ENCODE assay signal across 25 cellular contexts in genomic region chr7:152132812-152133211, GRCh38.
"Had no signal": no experiment of that assay in that cellular context is flagged by ENCODE, and none has a peak within 500 bp of the region (broad histone marks: within the 10 kb centered on the region; RNA-seq: fewer than 3 reads in every experiment).

No MANE protein-coding gene starts in this region.

- ATAC-seq: activated CD8-positive, alpha-beta memory T cell treated with anti-CD3 and anti-CD28 coated beads, Interleukin-2, amount 10 ng/mL, durations not matched to agents 7 days and 5 days; left lung had no signal

- H3K36me3 ChIP-seq: ovary had no signal

- H3K4me3 ChIP-seq: colonic mucosa, heart right ventricle, left lung, ovary, prostate gland, tibial nerve had no signal

- H3K9me3 Mint-ChIP-seq: activated CD4-positive, alpha-beta memory T cell treated with anti-CD3 and anti-CD28 coated beads, Interleukin-2, amount 10 ng/mL, durations not matched to agents 7 days and 5 days; activated naive CD4-positive, alpha-beta T cell treated with anti-CD3 and anti-CD28 coated beads, Interleukin-2, amount 50 U/mL, for 24 hours; activated T-helper 1 cell treated with anti-CD3 and anti-CD28 coated beads, Interleukin-12 subunit alpha, Interleukin-12 subunit beta, Interleukin-2, Interleukin-4 antibody, amounts not matched to agents 30 ng/mL and 10 ng/mL and 1 ng/mL, durations not matched to agents 14 hours and 24 hours and 36 hours; immature natural killer cell; stimulated activated naive CD8-positive, alpha-beta T cell treated with anti-CD3 and anti-CD28 coated beads, Interleukin-15, Interleukin-2, amounts not matched to agents 100 ng/mL and 50 ng/mL, for 24 hours had no signal

- H3K4me3 Mint-ChIP-seq: activated CD4-positive, alpha-beta memory T cell treated with anti-CD3 and anti-CD28 coated beads, Interleukin-2, amount 10 ng/mL, durations not matched to agents 7 days and 5 days; activated CD8-positive, alpha-beta memory T cell treated with anti-CD3 and anti-CD28 coated beads, Interleukin-2, amount 10 ng/mL, durations not matched to agents 7 days and 5 days; activated naive CD4-positive, alpha-beta T cell treated with anti-CD3 and anti-CD28 coated beads, Interleukin-2, amount 50 U/mL, for 24 hours; activated T-helper 1 cell treated with anti-CD3 and anti-CD28 coated beads, Interleukin-12 subunit alpha, Interleukin-12 subunit beta, Interleukin-2, Interleukin-4 antibody, amounts not matched to agents 30 ng/mL and 10 ng/mL and 1 ng/mL, durations not matched to agents 14 hours and 24 hours and 36 hours; brain; immature natural killer cell; mesothelial cell of epicardium; nephron; stimulated activated naive CD8-positive, alpha-beta T cell treated with anti-CD3 and anti-CD28 coated beads, Interleukin-15, Interleukin-2, amounts not matched to agents 100 ng/mL and 50 ng/mL, for 24 hours had no signal

- FAIRE-seq: urothelium cell line had no signal

- H3K27ac Mint-ChIP-seq: activated CD4-positive, alpha-beta memory T cell treated with anti-CD3 and anti-CD28 coated beads, Interleukin-2, amount 10 ng/mL, durations not matched to agents 7 days and 5 days; activated CD8-positive, alpha-beta memory T cell treated with anti-CD3 and anti-CD28 coated beads, Interleukin-2, amount 10 ng/mL, durations not matched to agents 7 days and 5 days; activated naive CD4-positive, alpha-beta T cell treated with anti-CD3 and anti-CD28 coated beads, Interleukin-2, amount 50 U/mL, for 24 hours; activated T-helper 1 cell treated with anti-CD3 and anti-CD28 coated beads, Interleukin-12 subunit alpha, Interleukin-12 subunit beta, Interleukin-2, Interleukin-4 antibody, amounts not matched to agents 30 ng/mL and 10 ng/mL and 1 ng/mL, durations not matched to agents 14 hours and 24 hours and 36 hours; mesothelial cell of epicardium; nephron had no signal

- DNase-seq: activated CD4-positive, alpha-beta memory T cell treated with anti-CD3 and anti-CD28 coated beads, Interleukin-2, amount 10 ng/mL, durations not matched to agents 7 days and 5 days; activated CD4-positive, alpha-beta T cell treated with anti-CD3 and anti-CD28 coated beads for 48 hours; activated CD8-positive, alpha-beta memory T cell treated with anti-CD3 and anti-CD28 coated beads, Interleukin-2, amount 10 ng/mL, durations not matched to agents 7 days and 5 days; activated gamma-delta T cell treated with Interleukin-2 at 50 U/mL for 16 hours; aorta; colonic mucosa; foreskin fibroblast; heart right ventricle; left lung; mammary epithelial cell; ovary; stimulated activated CD4-positive, alpha-beta T cell treated with anti-CD3 and anti-CD28 coated beads, Interleukin-12 subunit alpha, Interleukin-12 subunit beta, amount 100 ng/mL, for 4 hours; stimulated activated CD4-positive, alpha-beta T cell treated with anti-CD3 and anti-CD28 coated beads, Interleukin-4, amount 100 ng/mL, for 4 hours; SW 1271 had no signal

- H3K9me3 ChIP-seq: colonic mucosa, left lung, neutrophil, ovary, prostate gland, tibial nerve had no signal

- H3K27me3 ChIP-seq: colonic mucosa, heart right ventricle, left lung, neutrophil, ovary, tibial nerve had no signal

- H3K4me1 Mint-ChIP-seq: activated CD4-positive, alpha-beta memory T cell treated with anti-CD3 and anti-CD28 coated beads, Interleukin-2, amount 10 ng/mL, durations not matched to agents 7 days and 5 days; activated CD8-positive, alpha-beta memory T cell treated with anti-CD3 and anti-CD28 coated beads, Interleukin-2, amount 10 ng/mL, durations not matched to agents 7 days and 5 days; activated naive CD4-positive, alpha-beta T cell treated with anti-CD3 and anti-CD28 coated beads, Interleukin-2, amount 50 U/mL, for 24 hours; immature natural killer cell had no signal

- H3K4me1 ChIP-seq: colonic mucosa, prostate gland had no signal

- H3K27ac ChIP-seq: colonic mucosa, heart right ventricle, left lung, neutrophil, ovary, prostate gland, tibial nerve had no signal

- H3K27me3 Mint-ChIP-seq: activated CD4-positive, alpha-beta memory T cell treated with anti-CD3 and anti-CD28 coated beads, Interleukin-2, amount 10 ng/mL, durations not matched to agents 7 days and 5 days; activated CD8-positive, alpha-beta memory T cell treated with anti-CD3 and anti-CD28 coated beads, Interleukin-2, amount 10 ng/mL, durations not matched to agents 7 days and 5 days; activated naive CD4-positive, alpha-beta T cell treated with anti-CD3 and anti-CD28 coated beads, Interleukin-2, amount 50 U/mL, for 24 hours; brain; stimulated activated naive CD8-positive, alpha-beta T cell treated with anti-CD3 and anti-CD28 coated beads, Interleukin-15, Interleukin-2, amounts not matched to agents 100 ng/mL and 50 ng/mL, for 24 hours had no signal
